ENCODE assay signal across 2 cellular contexts in the genomic region with DNA sequence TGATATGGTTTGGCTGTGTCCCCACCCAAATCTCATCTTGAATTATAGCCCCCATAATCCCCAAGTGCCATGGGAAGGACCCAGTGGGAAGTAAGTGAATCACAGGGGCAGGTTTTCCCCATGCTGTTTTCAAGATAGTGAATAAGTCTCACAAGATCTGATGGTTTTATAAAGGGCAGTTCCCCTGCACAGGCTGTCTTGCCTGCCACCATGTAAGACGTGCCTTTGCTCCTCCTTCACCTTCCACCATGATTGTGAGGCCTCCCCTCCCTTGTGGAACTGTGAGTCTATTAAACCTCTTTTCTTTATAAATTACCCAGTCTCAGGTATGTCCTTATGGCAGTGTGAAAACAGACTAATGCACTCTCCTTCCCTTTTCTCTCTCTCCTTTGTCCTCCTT. TPM values are rescaled to one million over a fixed set of nuclear protein-coding genes. Genes with fewer than 3 reads are reported as not detected.
"Had no signal": no experiment of that assay in that cellular context is flagged by ENCODE, and none has a peak within 500 bp of the region (broad histone marks: within the 10 kb centered on the region; RNA-seq: fewer than 3 reads in every experiment).

No MANE protein-coding gene starts in this region.

RNA-seq across cellular contexts. Expression of a gene that starts 27.1 kb away (rescaled TPM):
- total RNA-seq: G401, GM12878 had no signal
- polyA plus RNA-seq: GM12878 had no signal
